Comparison of ENCODE assay signal across 14 cellular contexts in genomic region chr19:40756502-40757110, GRCh38. TPM values are rescaled to one million over a fixed set of nuclear protein-coding genes. Genes with fewer than 3 reads are reported as not detected.
DNase-seq lines count a peak whose midpoint lies in the region; ATAC-seq and TF ChIP-seq lines count a peak whose summit lies in the region.
"Had no signal": no experiment of that assay in that cellular context is flagged by ENCODE, and none has a peak within 500 bp of the region (broad histone marks: within the 10 kb centered on the region; RNA-seq: fewer than 3 reads in every experiment).

No MANE protein-coding gene starts in this region.

- no peaks in the 10 kb centered on the region for H3K9me3 Mint-ChIP-seq in CD8-positive, alpha-beta memory T cell
- H3K9me3 Mint-ChIP-seq in nephron progenitor cell = no peaks in the 10 kb centered on the region
- H3K9me3 Mint-ChIP-seq: naive B cell had no signal

- H3K27ac ChIP-seq in CD8-positive, alpha-beta memory T cell (ENCODE audit: low read depth, low read length) = no peak overlapping the region
- H3K27ac ChIP-seq in RWPE2 (ENCODE audit: poor library complexity, severe bottlenecking) = peak overlapping the region; percentile 19
- H3K27ac ChIP-seq: thoracic aorta had no signal

- POLR2A ChIA-PET in CD8-positive, alpha-beta memory T cell (lab: Charles Lee) = interaction anchor here (0.6 to 10.5 kb wide), 3 partner anchors 16 to 94 kb away, joined by 4 to 110 read pairs (median 7); partner anchors contain the start of gene RAB4B

- peak overlapping the region; percentile 13 to 88 (median 67) for H3K4me3 Mint-ChIP-seq in CD8-positive, alpha-beta memory T cell
- peak overlapping the region; percentile 29 for H3K4me3 Mint-ChIP-seq in nephron progenitor cell

- TF ChIP-seq CTCF in RWPE2 (IDR thresholded peaks at IDR 0.05; ENCODE audit: poor library complexity, severe bottlenecking) (no peak), nephron progenitor cell (IDR thresholded peaks at IDR 0.05) (no peak)

- no peaks in the 10 kb centered on the region for H3K27me3 ChIP-seq in CD8-positive, alpha-beta memory T cell (ENCODE audit: insufficient read depth, low read length, poor library complexity, severe bottlenecking)
- H3K27me3 ChIP-seq in RWPE2 (ENCODE audit: insufficient read depth, poor library complexity, severe bottlenecking) = no peaks in the 10 kb centered on the region

- peak; percentile 62 for ATAC-seq in RWPE2 (ENCODE audit: low read depth)
- ATAC-seq in GM21576 (IDR thresholded peaks at IDR 0.05; ENCODE audit: unreplicated experiment) = no peak
- no peak for ATAC-seq in GM19463 (IDR thresholded peaks at IDR 0.05; ENCODE audit: unreplicated experiment)

- H3K27me3 Mint-ChIP-seq in CD8-positive, alpha-beta memory T cell = no peaks in the 10 kb centered on the region
- no peaks in the 10 kb centered on the region for H3K27me3 Mint-ChIP-seq in nephron progenitor cell (ENCODE audit: low read depth, poor library complexity)
- H3K27me3 Mint-ChIP-seq: naive B cell had no signal

- peak overlapping the region; percentile 82 to 98 (median 88) for H3K27ac Mint-ChIP-seq in CD8-positive, alpha-beta memory T cell
- H3K27ac Mint-ChIP-seq in nephron progenitor cell = peak overlapping the region; percentile 82

- H3K4me3 ChIP-seq in CD8-positive, alpha-beta memory T cell (ENCODE audit: low read length) = no peak overlapping the region
- no peak overlapping the region for H3K4me3 ChIP-seq in RWPE2 (ENCODE audit: severe bottlenecking)
- H3K4me3 ChIP-seq: thoracic aorta had no signal

- H3K9me3 ChIP-seq in CD8-positive, alpha-beta memory T cell (ENCODE audit: low read length) = no peaks in the 10 kb centered on the region
- H3K9me3 ChIP-seq in RWPE2 (ENCODE audit: severe bottlenecking) = no peaks in the 10 kb centered on the region
- H3K9me3 ChIP-seq: Caco-2, thoracic aorta had no signal

- peaks cover 4 to 71% (median 23%) of the 10 kb centered on the region in 3 donors for H3K36me3 Mint-ChIP-seq in CD8-positive, alpha-beta memory T cell
- peaks cover 72% of the 10 kb centered on the region for H3K36me3 Mint-ChIP-seq in nephron progenitor cell (ENCODE audit: low read depth)

- H3K4me1 ChIP-seq in CD8-positive, alpha-beta memory T cell (ENCODE audit: insufficient read depth, low read length) = peaks cover 44% of the 10 kb centered on the region
- peaks cover 19% of the 10 kb centered on the region for H3K4me1 ChIP-seq in RWPE2 (ENCODE audit: insufficient read depth, poor library complexity, severe bottlenecking)

- peaks cover 33% of the 10 kb centered on the region for H3K36me3 ChIP-seq in CD8-positive, alpha-beta memory T cell (ENCODE audit: insufficient read depth, low read length)
- peaks cover 91% of the 10 kb centered on the region for H3K36me3 ChIP-seq in RWPE2 (ENCODE audit: low read depth)

- DNase-seq in CD8-positive, alpha-beta memory T cell = peak in 4 of 5 donors; percentile 37 to 58 (median 52)
- DNase-seq in RWPE2 (ENCODE audit: low spot score) = no peak
- DNase-seq in astrocyte of the hippocampus (ENCODE audit: low read depth, low spot score) = peak; percentile 28
- DNase-seq in nephron progenitor cell = no peak
- no peak for DNase-seq in DMS153 treated with DMSO at 0.1 percent for 48 hours (lab: John Stamatoyannopoulos, UW; ENCODE audit: unreplicated experiment)
- no peak for DNase-seq in dermis blood vessel endothelial cell
- DNase-seq: Caco-2, KG1, naive B cell, NCI-H524 treated with DMSO at 0.1 percent for 48 hours, SW 1271 had no signal

- H3K4me1 Mint-ChIP-seq in CD8-positive, alpha-beta memory T cell = peaks cover 49 to 73% (median 67%) of the 10 kb centered on the region in 3 donors
- peaks cover 43% of the 10 kb centered on the region for H3K4me1 Mint-ChIP-seq in nephron progenitor cell

- CTCF ChIA-PET in CD8-positive, alpha-beta memory T cell (lab: Charles Lee) = interaction anchor here (0.8 to 6.3 kb wide), 6 partner anchors 22 to 94 kb away, joined by 3 to 23 read pairs (median 6); partner anchors contain the start of genes EGLN2 and RAB4B

RNA-seq across cellular contexts. Expression of gene SNRPA, which starts 5.6 kb away (rescaled TPM):
- 100 to 1,000 TPM; 202 TPM for total RNA-seq in CD8-positive, alpha-beta memory T cell
- 89.5 TPM for polyA plus RNA-seq in CD8-positive, alpha-beta memory T cell
- 22.1 and 45.8 TPM in 2 replicates for total RNA-seq in dermis blood vessel endothelial cell

RNA-seq across cellular contexts. Expression of gene ACTMAP, which starts 6.3 kb away (rescaled TPM):
- 10 to 100 TPM; 10.3 to 10.6 TPM for total RNA-seq in CD8-positive, alpha-beta memory T cell
- 2.9 TPM for polyA plus RNA-seq in CD8-positive, alpha-beta memory T cell
- total RNA-seq in dermis blood vessel endothelial cell = 1.0 and 2.0 TPM in 2 replicates

RNA-seq across cellular contexts. Expression of gene MIA, which starts 18.7 kb away (rescaled TPM):
- 1 to 10 TPM in 1 of 2 experiments, under 1 TPM in 1; 0.89 to 1.1 TPM for total RNA-seq in CD8-positive, alpha-beta memory T cell
- polyA plus RNA-seq in CD8-positive, alpha-beta memory T cell = not detected
- total RNA-seq in dermis blood vessel endothelial cell = 0.68 TPM in 1 of 2 replicates, not detected in the other
- total RNA-seq: thoracic aorta had no signal

RNA-seq across cellular contexts. Expression of gene RAB4B, which starts 21.4 kb away (rescaled TPM):
- 10 to 100 TPM; 24.2 to 27.2 TPM for total RNA-seq in CD8-positive, alpha-beta memory T cell
- 95.2 TPM for polyA plus RNA-seq in CD8-positive, alpha-beta memory T cell
- total RNA-seq in dermis blood vessel endothelial cell = 15.6 and 21.3 TPM in 2 replicates

RNA-seq across cellular contexts. Expression of gene ITPKC, which starts 39.7 kb away (rescaled TPM):
- total RNA-seq in CD8-positive, alpha-beta memory T cell = 1 to 10 TPM; 5.5 to 5.7 TPM
- polyA plus RNA-seq in CD8-positive, alpha-beta memory T cell = 8.9 TPM
- 30.6 and 33.4 TPM in 2 replicates for total RNA-seq in dermis blood vessel endothelial cell

Comparison
In these comparisons a context has a peak if more than half of its experiments do, and no peak if none do; other contexts are left out.
1. DNase-seq: peak in CD8-positive, alpha-beta memory T cell (4 of 5) and astrocyte of the hippocampus (single experiment); none in RWPE2 (single experiment), nephron progenitor cell (single experiment), DMS153 treated with DMSO at 0.1 percent for 48 hours (single experiment) and dermis blood vessel endothelial cell (single experiment).